ENCODE assay signal across 13 cellular contexts in the genomic region with DNA sequence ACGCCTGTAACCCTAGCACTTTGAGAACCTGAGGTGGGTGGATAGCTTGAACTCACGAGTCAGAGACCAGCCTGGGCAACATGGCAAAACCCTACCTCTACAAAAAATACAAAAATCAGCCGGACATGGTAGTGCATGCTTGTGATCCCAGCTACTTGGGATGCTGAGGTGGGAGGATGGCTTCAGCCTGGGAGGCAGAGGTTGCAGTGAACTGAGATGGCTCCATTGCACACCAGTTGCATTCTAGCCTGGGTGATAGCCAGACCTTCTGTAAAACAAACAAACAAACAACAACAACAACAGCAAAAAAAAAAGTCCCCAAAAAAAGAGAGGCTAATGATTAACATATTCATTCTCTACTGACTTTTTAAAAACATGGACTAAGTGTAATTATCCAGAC.
A peak's percentile ranks its signal among the peaks of the same experiment; 100 is the strongest.
DNase-seq lines count a peak whose midpoint lies in the region; ATAC-seq and TF ChIP-seq lines count a peak whose summit lies in the region.
"Had no signal": no experiment of that assay in that cellular context is flagged by ENCODE, and none has a peak within 500 bp of the region (broad histone marks: within the 10 kb centered on the region; RNA-seq: fewer than 3 reads in every experiment).

No MANE protein-coding gene starts in this region.

- no peak overlapping the region for H3K4me2 ChIP-seq in trophoblast cell (ENCODE audit: low read length)

- no CpG with 5 or more reads among the region's 3 CpGs for WGBS in trophoblast cell (ENCODE audit: extremely low coverage, insufficient coverage, insufficient read length)

- ATAC-seq in HG03354 (IDR thresholded peaks at IDR 0.05; ENCODE audit: poor library complexity, severe bottlenecking, unreplicated experiment) = no peak

- H3K9ac ChIP-seq in trophoblast cell (ENCODE audit: low read length) = no peak overlapping the region

- no peak overlapping the region for H3K23ac ChIP-seq in trophoblast cell (ENCODE audit: low read length)

- H3K79me2 ChIP-seq in trophoblast cell (ENCODE audit: control insufficient read depth, insufficient read depth, low read length, poor library complexity) = no peaks in the 10 kb centered on the region

- H3K79me1 ChIP-seq in trophoblast cell (ENCODE audit: low read length) = no peaks in the 10 kb centered on the region

- H3K4me1 Mint-ChIP-seq in CD14-positive monocyte = peaks cover 33% of the 10 kb centered on the region
- H3K4me1 Mint-ChIP-seq in dendritic cell treated with granulocyte-macrophage colony-stimulating factor and Interleukin-4, amounts not matched to agents 40 ng/mL and 50 ng/mL, for 4 days (ENCODE audit: low read depth) = peaks cover 22% of the 10 kb centered on the region

- no peaks in the 10 kb centered on the region for H3K9me3 Mint-ChIP-seq in CD14-positive monocyte
- no peaks in the 10 kb centered on the region for H3K9me3 Mint-ChIP-seq in dendritic cell treated with granulocyte-macrophage colony-stimulating factor and Interleukin-4, amounts not matched to agents 40 ng/mL and 50 ng/mL, for 4 days
- H3K9me3 Mint-ChIP-seq: CD4-positive, CD25-positive, alpha-beta regulatory T cell had no signal

- peaks cover 20 to 37% of the 10 kb centered on the region in 2 donors for H3K36me3 Mint-ChIP-seq in CD14-positive monocyte
- H3K36me3 Mint-ChIP-seq in dendritic cell treated with granulocyte-macrophage colony-stimulating factor and Interleukin-4, amounts not matched to agents 40 ng/mL and 50 ng/mL, for 4 days (ENCODE audit: low read depth) = peaks cover 8% of the 10 kb centered on the region

- H3K4me3 Mint-ChIP-seq in CD14-positive monocyte = no peak overlapping the region
- no peak overlapping the region for H3K4me3 Mint-ChIP-seq in dendritic cell treated with granulocyte-macrophage colony-stimulating factor and Interleukin-4, amounts not matched to agents 40 ng/mL and 50 ng/mL, for 4 days
- H3K4me3 Mint-ChIP-seq: CD4-positive, CD25-positive, alpha-beta regulatory T cell had no signal

- H4K91ac ChIP-seq in trophoblast cell (ENCODE audit: low read depth, low read length) = no peak overlapping the region

- intact Hi-C loops in CD14-positive monocyte (cut with micrococcal nuclease) = no loop called here
- intact Hi-C loops in dendritic cell treated with granulocyte-macrophage colony-stimulating factor and Interleukin-4, amounts not matched to agents 40 ng/mL and 50 ng/mL, for 4 days (cut with micrococcal nuclease) = no loop called here

- peak overlapping the region; percentile 85 for H3K18ac ChIP-seq in trophoblast cell (ENCODE audit: low read length)

- no peak overlapping the region for H2BK5ac ChIP-seq in trophoblast cell (ENCODE audit: low read depth, low read length, poor library complexity)

- no peak overlapping the region for H2BK12ac ChIP-seq in trophoblast cell (ENCODE audit: low read length)

- H2AFZ ChIP-seq in trophoblast cell (ENCODE audit: insufficient read depth, low read length, poor library complexity) = no peak overlapping the region

- H4K12ac ChIP-seq in trophoblast cell (ENCODE audit: low read depth, low read length) = no peak overlapping the region

- no peak overlapping the region for H3K27ac ChIP-seq in trophoblast cell (ENCODE audit: low read depth, low read length)
- H3K27ac ChIP-seq: 22Rv1, HL-60 had no signal

- H3K4me3 ChIP-seq in trophoblast cell (ENCODE audit: low read depth, low read length) (no peak overlapping the region), foreskin fibroblast (ENCODE audit: low read depth in 1 of 2, low read length in 2 of 2) (no peak overlapping the region)

- no peak overlapping the region for H2AK5ac ChIP-seq in trophoblast cell (ENCODE audit: low read length)

- H3K14ac ChIP-seq in trophoblast cell (ENCODE audit: low read length) = no peak overlapping the region

- H3K4ac ChIP-seq in trophoblast cell (ENCODE audit: low read depth, low read length) = no peak overlapping the region

- H3K36me3 ChIP-seq in trophoblast cell (ENCODE audit: control insufficient read depth in 1 of 2, insufficient read depth in 2 of 2, low read length in 2 of 2) = no peaks in the 10 kb centered on the region

- in situ Hi-C loops in KBM-7 (cut with MboI; ENCODE audit: low pct_unique_long_range_greater_than_20kb, low sequenced_read_pairs) = no loop called here

- H3K27me3 Mint-ChIP-seq in CD14-positive monocyte (ENCODE audit: low read depth in 3 of 3) = no peaks in the 10 kb centered on the region
- no peaks in the 10 kb centered on the region for H3K27me3 Mint-ChIP-seq in dendritic cell treated with granulocyte-macrophage colony-stimulating factor and Interleukin-4, amounts not matched to agents 40 ng/mL and 50 ng/mL, for 4 days
- H3K27me3 Mint-ChIP-seq: CD4-positive, CD25-positive, alpha-beta regulatory T cell had no signal

- H4K8ac ChIP-seq in trophoblast cell (ENCODE audit: low read depth, low read length) = no peak overlapping the region

- H3K27me3 ChIP-seq in trophoblast cell (ENCODE audit: insufficient read depth, low read length) = no peaks in the 10 kb centered on the region

- no peaks in the 10 kb centered on the region for H3K4me1 ChIP-seq in trophoblast cell (ENCODE audit: control insufficient read depth in 1 of 2, insufficient read depth in 2 of 2, low read length in 2 of 2)

- no peak for TF ChIP-seq CTCF in CD14-positive monocyte (IDR thresholded peaks at IDR 0.05)
- no peak for TF ChIP-seq CTCF in foreskin fibroblast (IDR thresholded peaks at IDR 0.05; ENCODE audit: low read depth, low read length)

- DNase-seq in CD14-positive monocyte (ENCODE audit: low spot score) (no peak), KBM-7 (peak; percentile 4), trophoblast cell (no peak), foreskin fibroblast (no peak), NCI-H2227 (lab: John Stamatoyannopoulos, UW; ENCODE audit: unreplicated experiment) (no peak), ecto neural progenitor cell (ENCODE audit: low spot score) (no peak)
- DNase-seq: Calu3; CD4-positive, CD25-positive, alpha-beta regulatory T cell; DMS 273 treated with DMSO at 0.1 percent for 48 hours had no signal

- H3K9me3 ChIP-seq in trophoblast cell (ENCODE audit: insufficient read depth, low read depth, low read length) = no peaks in the 10 kb centered on the region

- H2BK120ac ChIP-seq in trophoblast cell (ENCODE audit: insufficient read depth, low read length, poor library complexity) = no peak overlapping the region

- peak overlapping the region in 5 of 7 donors; percentile 52 to 80 (median 75) for H3K27ac Mint-ChIP-seq in CD14-positive monocyte
- peak overlapping the region; percentile 21 for H3K27ac Mint-ChIP-seq in dendritic cell treated with granulocyte-macrophage colony-stimulating factor and Interleukin-4, amounts not matched to agents 40 ng/mL and 50 ng/mL, for 4 days
